8 cellular contexts compared by ENCODE assay signal in genomic region chr21:17514124-17514481, GRCh38. TPM values are rescaled to one million over a fixed set of nuclear protein-coding genes. Genes with fewer than 3 reads are reported as not detected.
DNase-seq lines count a peak whose midpoint lies in the region; ATAC-seq and TF ChIP-seq lines count a peak whose summit lies in the region.

No MANE protein-coding gene starts in this region.

- no peak for ATAC-seq in naive B cell (ENCODE audit: low read depth in 2 of 2)

- H3K9me3 ChIP-seq in colonic mucosa: no peaks in the 10 kb centered on the region
- H3K9me3 ChIP-seq in Karpas-422 (ENCODE audit: low read length): no peaks in the 10 kb centered on the region

- no peak overlapping the region for H2AFZ ChIP-seq in Karpas-422 (ENCODE audit: low read length)

- intact Hi-C loops in colonic mucosa (cut with DNase I): no loop called here

- H3K4me3 ChIP-seq in colonic mucosa (peak overlapping the region; percentile 66), Karpas-422 (ENCODE audit: low read length) (no peak overlapping the region)

- H3K9me3 Mint-ChIP-seq in naive B cell: peaks cover 0 to 10% (median 0%) of the 10 kb centered on the region in 7 donors

- peaks cover 14 to 21% (median 18%) of the 10 kb centered on the region in 3 donors for H3K4me1 Mint-ChIP-seq in naive B cell

- no peaks in the 10 kb centered on the region for H3K79me2 ChIP-seq in Karpas-422 (ENCODE audit: low read length)

- DNase-seq in EL (peak; percentile 35), NCI-H345 treated with DMSO at 0.1 percent for 48 hours (lab: John Stamatoyannopoulos, UW; ENCODE audit: unreplicated experiment) (peak; percentile 11), colonic mucosa (no peak), naive B cell (no peak), Karpas-422 (no peak), AML-193 (lab: John Stamatoyannopoulos, UW) (no peak), cerebellar cortex (ENCODE audit: low spot score) (no peak), SIG-M5 (lab: John Stamatoyannopoulos, UW) (no peak)

- H3K9me2 ChIP-seq in Karpas-422 (replicated peaks; ENCODE audit: insufficient read depth, low read length): no peaks in the 10 kb centered on the region

- H4K20me1 ChIP-seq in Karpas-422 (ENCODE audit: insufficient read depth, low read depth, low read length): no peaks in the 10 kb centered on the region

- H3K27me3 ChIP-seq in colonic mucosa (peaks cover 4% of the 10 kb centered on the region), Karpas-422 (ENCODE audit: low read length) (no peaks in the 10 kb centered on the region)

- H3K36me3 ChIP-seq in colonic mucosa (no peaks in the 10 kb centered on the region), Karpas-422 (ENCODE audit: insufficient read depth, low read length) (no peaks in the 10 kb centered on the region)

- peak overlapping the region; percentile 74 to 94 (median 84) for H3K4me3 Mint-ChIP-seq in naive B cell

- H3K4me1 ChIP-seq in colonic mucosa: no peaks in the 10 kb centered on the region
- H3K4me1 ChIP-seq in Karpas-422 (ENCODE audit: low read length): no peaks in the 10 kb centered on the region

- H3K4me2 ChIP-seq in Karpas-422 (ENCODE audit: low read depth, low read length, poor library complexity, severe bottlenecking): no peak overlapping the region

- no peak overlapping the region for H3K27ac Mint-ChIP-seq in naive B cell

- TF ChIP-seq CTCF in colonic mucosa (IDR thresholded peaks at IDR 0.05): no peak

- H3K27ac ChIP-seq in colonic mucosa: peak overlapping the region; percentile 79
- H3K27ac ChIP-seq in Karpas-422 (ENCODE audit: low read length): no peak overlapping the region

- H3K36me3 Mint-ChIP-seq in naive B cell: peaks cover 0 to 10% of the 10 kb centered on the region in 2 donors

- H3K9ac ChIP-seq in colonic mucosa (ENCODE audit: low read depth in 2 of 2, low read length in 2 of 2) (peak overlapping the region; percentile 76 to 92), Karpas-422 (ENCODE audit: low read length) (no peak overlapping the region)

- H3K27me3 Mint-ChIP-seq in naive B cell: peaks cover 36 to 79% (median 50%) of the 10 kb centered on the region in 3 donors

RNA-seq across cellular contexts. Expression of gene CXADR, which starts 1.3 kb away (rescaled TPM):
- total RNA-seq in colonic mucosa: 10 to 100 TPM; 41.4 to 93.9 TPM
- polyA plus RNA-seq in naive B cell (ENCODE audit: low read depth in 6 of 6): not detected
- total RNA-seq in Karpas-422 (2014; rRNA removed; shearing (Covaris generic); ENCODE audit: low replicate concordance): not detected in 2 replicates

Comparison
In these comparisons a context has a peak if more than half of its experiments do, and no peak if none do; other contexts are left out.
1. DNase-seq: peak in EL (single experiment) and NCI-H345 treated with DMSO at 0.1 percent for 48 hours (single experiment); none in colonic mucosa (single experiment), naive B cell (single experiment), Karpas-422 (single experiment), AML-193 (0 of 2), cerebellar cortex (single experiment) and SIG-M5 (single experiment).
2. RNA of gene CXADR, which starts 1.3 kb away (total RNA-seq): 41.4 to 93.9 TPM in colonic mucosa; not detected in Karpas-422; every median in the first group is over 10 times any median in the second.